In genomic region chr11:12922980-12923507, GRCh38 we compare ENCODE assay signal across 19 cellular contexts.
"Had no signal": no experiment of that assay in that cellular context is flagged by ENCODE, and none has a peak within 500 bp of the region (broad histone marks: within the 10 kb centered on the region; RNA-seq: fewer than 3 reads in every experiment).

No MANE protein-coding gene starts in this region.

- H3K27me3 ChIP-seq: pancreas, right lobe of liver, suprapubic skin had no signal

- H3K27ac ChIP-seq: left ventricle myocardium inferior, pancreas, right lobe of liver, SJSA1, suprapubic skin had no signal

- H3K4me3 ChIP-seq: left ventricle myocardium inferior, pancreas, right lobe of liver, SJSA1, smooth muscle cell, suprapubic skin had no signal

- H3K4me1 ChIP-seq: pancreas, right lobe of liver, SJSA1, suprapubic skin had no signal

- H3K4me1 Mint-ChIP-seq: activated CD4-positive, alpha-beta memory T cell treated with anti-CD3 and anti-CD28 coated beads, Interleukin-2, amount 10 ng/mL, durations not matched to agents 7 days and 5 days; activated CD8-positive, alpha-beta memory T cell treated with anti-CD3 and anti-CD28 coated beads, Interleukin-2, amount 10 ng/mL, durations not matched to agents 7 days and 5 days; central memory CD8-positive, alpha-beta T cell; stimulated activated naive CD8-positive, alpha-beta T cell treated with anti-CD3 and anti-CD28 coated beads, Interleukin-15, amount 100 ng/mL, for 72 hours had no signal

- H3K36me3 Mint-ChIP-seq: activated CD8-positive, alpha-beta memory T cell treated with anti-CD3 and anti-CD28 coated beads, Interleukin-2, amount 10 ng/mL, durations not matched to agents 7 days and 5 days; activated naive CD8-positive, alpha-beta T cell had no signal

- H3K4me3 Mint-ChIP-seq: activated CD4-positive, alpha-beta memory T cell treated with anti-CD3 and anti-CD28 coated beads, Interleukin-2, amount 10 ng/mL, durations not matched to agents 7 days and 5 days; activated CD8-positive, alpha-beta memory T cell treated with anti-CD3 and anti-CD28 coated beads, Interleukin-2, amount 10 ng/mL, durations not matched to agents 7 days and 5 days; activated naive CD8-positive, alpha-beta T cell; central memory CD8-positive, alpha-beta T cell; stimulated activated naive CD8-positive, alpha-beta T cell treated with anti-CD3 and anti-CD28 coated beads, Interleukin-15, amount 100 ng/mL, for 72 hours; T-helper 2 cell treated with Interferon-gamma antibody and Interleukin-4, amounts not matched to agents 5 μg/mL and 100 μg/mL, for 36 hours had no signal

- ATAC-seq: activated CD8-positive, alpha-beta memory T cell treated with anti-CD3 and anti-CD28 coated beads, Interleukin-2, amount 10 ng/mL, durations not matched to agents 7 days and 5 days; pancreas; stimulated activated naive CD8-positive, alpha-beta T cell treated with anti-CD3 and anti-CD28 coated beads, Interleukin-15, amount 100 ng/mL, for 72 hours had no signal

- H3K27me3 Mint-ChIP-seq: central memory CD8-positive, alpha-beta T cell; stimulated activated naive CD8-positive, alpha-beta T cell treated with anti-CD3 and anti-CD28 coated beads, Interleukin-15, amount 100 ng/mL, for 72 hours had no signal

- H3K9me3 Mint-ChIP-seq: activated CD4-positive, alpha-beta memory T cell treated with anti-CD3 and anti-CD28 coated beads, Interleukin-2, amount 10 ng/mL, durations not matched to agents 7 days and 5 days; central memory CD8-positive, alpha-beta T cell; stimulated activated naive CD8-positive, alpha-beta T cell treated with anti-CD3 and anti-CD28 coated beads, Interleukin-15, amount 100 ng/mL, for 72 hours; T-helper 2 cell treated with Interferon-gamma antibody and Interleukin-4, amounts not matched to agents 5 μg/mL and 100 μg/mL, for 36 hours had no signal

- H3K36me3 ChIP-seq: pancreas had no signal

- DNase-seq: activated CD4-positive, alpha-beta memory T cell treated with anti-CD3 and anti-CD28 coated beads, Interleukin-2, amount 10 ng/mL, durations not matched to agents 7 days and 5 days; activated CD4-positive, alpha-beta T cell treated with anti-CD3 and anti-CD28 coated beads for 48 hours; activated CD4-positive, CD25-positive, alpha-beta regulatory T cell; activated CD8-positive, alpha-beta memory T cell treated with anti-CD3 and anti-CD28 coated beads, Interleukin-2, amount 10 ng/mL, durations not matched to agents 7 days and 5 days; amygdala; cortex of kidney; effector CD4-positive, alpha-beta T cell; left ventricle myocardium inferior; pancreas; right lobe of liver; stimulated activated CD4-positive, alpha-beta T cell treated with anti-CD3 and anti-CD28 coated beads, Interleukin-4, amount 100 ng/mL, for 1 hour; stimulated activated naive CD8-positive, alpha-beta T cell treated with anti-CD3 and anti-CD28 coated beads, Interleukin-15, amount 100 ng/mL, for 72 hours; trophoblast cell had no signal

- H3K4me2 ChIP-seq: smooth muscle cell had no signal

- H3K9me3 ChIP-seq: left ventricle myocardium inferior, pancreas, right lobe of liver, SJSA1, suprapubic skin had no signal

- H3K27ac Mint-ChIP-seq: activated CD4-positive, alpha-beta memory T cell treated with anti-CD3 and anti-CD28 coated beads, Interleukin-2, amount 10 ng/mL, durations not matched to agents 7 days and 5 days; activated CD8-positive, alpha-beta memory T cell treated with anti-CD3 and anti-CD28 coated beads, Interleukin-2, amount 10 ng/mL, durations not matched to agents 7 days and 5 days; activated naive CD8-positive, alpha-beta T cell; stimulated activated naive CD8-positive, alpha-beta T cell treated with anti-CD3 and anti-CD28 coated beads, Interleukin-15, amount 100 ng/mL, for 72 hours; T-helper 2 cell treated with Interferon-gamma antibody and Interleukin-4, amounts not matched to agents 5 μg/mL and 100 μg/mL, for 36 hours had no signal
